Comparison of ENCODE assay signal across 8 cellular contexts in genomic region chr7:151875862-151876111, GRCh38. TPM values are rescaled to one million over a fixed set of nuclear protein-coding genes. Genes with fewer than 3 reads are reported as not detected.
DNase-seq lines count a peak whose midpoint lies in the region; ATAC-seq and TF ChIP-seq lines count a peak whose summit lies in the region.

No MANE protein-coding gene starts in this region.

- H3K4me3 ChIP-seq in adrenal gland (peak overlapping the region; percentile 57 to 92 (median 66)), iPS-18c (ENCODE audit: insufficient read depth, low read depth, low read length) (peak overlapping the region; percentile 81), stomach (peak overlapping the region; percentile 80 to 100 (median 94))

- intact Hi-C loops in adrenal gland (cut with DNase I) (no loop called here), stomach (cut with DNase I; ENCODE audit: low total_unique reads) (no loop called here)

- H3K9me3 ChIP-seq in adrenal gland (replicated peaks in 1 of 3) (no peaks in the 10 kb centered on the region), iPS-18c (ENCODE audit: control insufficient read depth, insufficient read depth, low read length) (peaks cover 2% of the 10 kb centered on the region), stomach (no peaks in the 10 kb centered on the region)

- H3K27ac ChIP-seq in adrenal gland = peak overlapping the region in 4 of 5 donors; percentile 71 to 94 (median 84)
- peak overlapping the region; percentile 89 to 98 (median 97) for H3K27ac ChIP-seq in stomach

- no peak for ATAC-seq in GM19395 (IDR thresholded peaks at IDR 0.05; ENCODE audit: unreplicated experiment)
- ATAC-seq in HG03439 (IDR thresholded peaks at IDR 0.05; ENCODE audit: unreplicated experiment) = no peak

- TF ChIP-seq EP300 in stomach (IDR thresholded peaks at IDR 0.05) = no peak

- TF ChIP-seq POLR2A in adrenal gland (IDR thresholded peaks at IDR 0.05) (no peak), stomach (IDR thresholded peaks at IDR 0.05) (no peak)

- H3K36me3 ChIP-seq in adrenal gland (replicated peaks in 1 of 2) (no peaks in the 10 kb centered on the region), stomach (no peaks in the 10 kb centered on the region)

- H3K4me1 ChIP-seq in adrenal gland (replicated peaks in 1 of 2) (peaks cover 11 to 12% of the 10 kb centered on the region in 2 donors), stomach (peaks cover 15 to 55% (median 49%) of the 10 kb centered on the region in 4 donors)

- TF ChIP-seq CTCF in adrenal gland (IDR thresholded peaks at IDR 0.05) (no peak), stomach (IDR thresholded peaks at IDR 0.05) (no peak)

- peak; percentile 69 for DNase-seq in activated CD4-positive, alpha-beta T cell treated with anti-CD3 and anti-CD28 coated beads, Interleukin-2, amount 50 U/mL, for 1 hour
- DNase-seq in activated CD4-positive, alpha-beta T cell treated with anti-CD3 and anti-CD28 coated beads for 1 hour = no peak
- DNase-seq in adrenal gland = peak in 1 of 7 donors; percentile 71
- no peak for DNase-seq in stomach
- DNase-seq in NCI-H1105 treated with DMSO at 0.1 percent for 48 hours (lab: John Stamatoyannopoulos, UW) = no peak

- no peaks in the 10 kb centered on the region for H3K27me3 ChIP-seq in adrenal gland
- H3K27me3 ChIP-seq in stomach = no peaks in the 10 kb centered on the region

- WGBS in adrenal gland, 4 donors = 0 to 3% (median 0%) methylated on average over 1 to 15 of the region's 15 CpGs
- 0 to 2% (median 0%) methylated on average over 8 to 15 of the region's 15 CpGs for WGBS in stomach, 5 donors

RNA-seq across cellular contexts. Expression of gene PRKAG2, which starts 1.1 kb away (rescaled TPM):
- 10 to 100 TPM in 5 of 8 donors, 1 to 10 TPM in 3; 5.8 to 17.2 (median 12.4) TPM for total RNA-seq in adrenal gland
- 10 to 100 TPM in 1 of 3 donors, 1 to 10 TPM in 2; 7.8 to 17.3 (median 9.6) TPM for polyA plus RNA-seq in adrenal gland
- 100 to 1,000 TPM in 1 of 5 donors, 10 to 100 TPM in 4; 56.7 to 302 (median 70.3) TPM for total RNA-seq in stomach
- 10 to 100 TPM; 19.9 to 27.9 (median 26.3) TPM for polyA plus RNA-seq in stomach
